In the genomic region with DNA sequence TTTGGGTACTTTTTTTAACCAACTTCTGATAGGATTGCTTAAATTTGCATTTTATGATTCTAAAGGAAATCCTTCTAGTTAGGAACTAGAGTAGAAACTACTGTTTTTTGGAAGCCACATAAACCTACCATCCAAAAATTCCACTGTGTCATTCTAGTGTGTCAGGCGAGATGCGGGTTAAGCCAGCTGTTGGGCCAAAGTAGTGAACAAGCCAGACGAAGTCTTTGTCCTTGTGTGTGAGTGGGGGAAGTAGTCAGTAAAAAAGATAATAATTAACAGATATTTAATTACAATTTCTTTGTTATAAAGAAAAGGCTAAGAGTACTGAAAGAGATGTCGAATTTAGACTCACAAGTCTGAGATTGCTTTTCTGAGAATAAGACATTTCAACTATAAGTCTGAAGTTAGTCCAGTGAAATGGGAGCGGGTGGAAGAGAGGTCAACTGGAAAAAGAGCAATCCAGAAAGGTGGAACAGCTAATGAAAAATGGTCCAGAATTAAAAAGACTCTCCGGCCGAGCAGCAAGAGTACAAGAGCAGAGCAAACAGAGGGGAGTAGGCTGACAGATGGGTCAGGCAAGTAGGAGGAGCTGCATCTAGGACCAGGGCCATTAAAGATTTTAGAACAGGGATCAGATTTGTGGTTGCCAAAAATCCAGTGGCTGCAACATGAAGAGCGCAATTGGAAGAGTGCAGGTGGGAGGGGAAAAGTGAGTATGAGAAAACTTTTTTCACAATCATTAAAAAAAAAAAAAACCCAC, we compare ENCODE assay signal across 9 cellular contexts. TPM values are rescaled to one million over a fixed set of nuclear protein-coding genes. Genes with fewer than 3 reads are reported as not detected.
DNase-seq lines count a peak whose midpoint lies in the region; ATAC-seq, FAIRE-seq and TF ChIP-seq lines count a peak whose summit lies in the region.
"Had no signal": no experiment of that assay in that cellular context is flagged by ENCODE, and none has a peak within 500 bp of the region (broad histone marks: within the 10 kb centered on the region; RNA-seq: fewer than 3 reads in every experiment).

No MANE protein-coding gene starts in this region.

- no peaks in the 10 kb centered on the region for H3F3A ChIP-seq in GM23248 (ENCODE audit: insufficient read depth)

- in situ Hi-C loops in GM23248 (cut with MboI): no loop called here

- ATAC-seq in GM19395 (IDR thresholded peaks at IDR 0.05; ENCODE audit: unreplicated experiment): no peak

- no peak for FAIRE-seq in D721Med (lab: Jason Lieb, UNC)
- FAIRE-seq: colon had no signal

- H4K20me1 ChIP-seq in GM23248 (ENCODE audit: insufficient read depth) (no peaks in the 10 kb centered on the region), fibroblast of lung (ENCODE audit: control insufficient read depth, extremely low read depth, insufficient read depth, low read length) (no peaks in the 10 kb centered on the region)

- H2AFZ ChIP-seq in GM23248 (peak overlapping the region; percentile 96; the same call in 1 of the 2 replicates), fibroblast of lung (ENCODE audit: low read length) (no peak overlapping the region), parathyroid adenoma (peak overlapping the region; percentile 5)

- no peaks in the 10 kb centered on the region for H3K36me3 ChIP-seq in GM23248 (ENCODE audit: low read depth)
- peaks cover 6% of the 10 kb centered on the region for H3K36me3 ChIP-seq in NT2/D1 (ENCODE audit: insufficient read depth, insufficient read length, low read length)
- H3K36me3 ChIP-seq in fibroblast of lung (ENCODE audit: control insufficient read depth, insufficient read depth, low read length): no peaks in the 10 kb centered on the region
- no peaks in the 10 kb centered on the region for H3K36me3 ChIP-seq in parathyroid adenoma (ENCODE audit: control insufficient read depth, insufficient read depth, low read length)
- no peaks in the 10 kb centered on the region for H3K36me3 ChIP-seq in testis (ENCODE audit: low read depth, missing control alignments)

- H3K9me3 ChIP-seq in GM23248 (ENCODE audit: low read depth) (no peaks in the 10 kb centered on the region), NT2/D1 (ENCODE audit: insufficient read depth, low read length) (no peaks in the 10 kb centered on the region), fibroblast of lung (ENCODE audit: control insufficient read depth, insufficient read depth, low read depth, low read length) (no peaks in the 10 kb centered on the region), parathyroid adenoma (ENCODE audit: control insufficient read depth, low read length) (no peaks in the 10 kb centered on the region), testis (no peaks in the 10 kb centered on the region)

- TF ChIP-seq CTCF in fibroblast of lung (conservative IDR thresholded peaks at IDR 0.05 in 1 of 2, IDR thresholded peaks at IDR 0.05 in 1 of 2; ENCODE audit: low read depth in 1 of 2, low read length in 2 of 2) (no peak), parathyroid adenoma (IDR thresholded peaks at IDR 0.05) (no peak), D721Med (IDR thresholded peaks at IDR 0.05; ENCODE audit: insufficient read depth, missing control alignments) (no peak), testis (IDR thresholded peaks at IDR 0.05) (no peak)

- H3K4me1 ChIP-seq in GM23248 (ENCODE audit: insufficient read depth) (no peaks in the 10 kb centered on the region), NT2/D1 (ENCODE audit: insufficient read depth, insufficient read length) (no peaks in the 10 kb centered on the region), fibroblast of lung (ENCODE audit: control insufficient read depth, extremely low read depth, insufficient read depth, low read length) (peaks cover 3% of the 10 kb centered on the region), parathyroid adenoma (peaks cover 4% of the 10 kb centered on the region), testis (peaks cover 6% of the 10 kb centered on the region)

- H3K4me3 ChIP-seq in GM23248 (peak overlapping the region; percentile 84; the same call in 1 of the 2 replicates), NT2/D1 (ENCODE audit: insufficient read length, low read depth) (peak overlapping the region; percentile 55), fibroblast of lung (replicated peaks in 1 of 4; ENCODE audit: control extremely low read depth in 1 of 4, insufficient read depth in 1 of 4, low read depth in 3 of 4, low read length in 4 of 4) (peak overlapping the region in 3 of 4 experiments; percentile 48 to 92 (median 83)), parathyroid adenoma (ENCODE audit: low read depth, low read length) (peak overlapping the region; percentile 86), testis (peak overlapping the region in 1 of 2 donors; percentile 97)

- intact Hi-C loops in testis (cut with DNase I; ENCODE audit: low total_unique reads): no loop called here

- H3K9me2 ChIP-seq in GM23248 (ENCODE audit: insufficient read depth): no peaks in the 10 kb centered on the region

- no peaks in the 10 kb centered on the region for H3K79me2 ChIP-seq in GM23248 (ENCODE audit: insufficient read depth)
- no peaks in the 10 kb centered on the region for H3K79me2 ChIP-seq in fibroblast of lung (ENCODE audit: control insufficient read depth, insufficient read depth, low read length)
- H3K79me2 ChIP-seq in parathyroid adenoma: peaks cover 9% of the 10 kb centered on the region

- H3K9ac ChIP-seq in GM23248 (no peak overlapping the region), NT2/D1 (ENCODE audit: insufficient read length, low read depth) (no peak overlapping the region), fibroblast of lung (ENCODE audit: insufficient read depth, low read length) (no peak overlapping the region), parathyroid adenoma (no peak overlapping the region)

- no peaks in the 10 kb centered on the region for H3K27me3 ChIP-seq in GM23248 (replicated peaks; ENCODE audit: insufficient read depth)
- H3K27me3 ChIP-seq in NT2/D1 (ENCODE audit: insufficient read depth, insufficient read length): peaks cover 18% of the 10 kb centered on the region
- no peaks in the 10 kb centered on the region for H3K27me3 ChIP-seq in fibroblast of lung (ENCODE audit: control insufficient read depth, insufficient read depth, low read length)
- H3K27me3 ChIP-seq in parathyroid adenoma (ENCODE audit: control insufficient read depth, insufficient read depth, low read length): no peaks in the 10 kb centered on the region
- no peaks in the 10 kb centered on the region for H3K27me3 ChIP-seq in testis

- TF ChIP-seq POLR2A in testis (IDR thresholded peaks at IDR 0.05): no peak

- DNase-seq in GM23248 (peak; percentile 5), NT2/D1 (ENCODE audit: low read depth, low spot score) (no peak), fibroblast of lung (ENCODE audit: low read depth in 2 of 2) (peak in 1 of 2 donors; percentile 25), D721Med (ENCODE audit: insufficient read length, low spot score) (no peak), testis (no peak)
- no peak for DNase-seq in stimulated activated naive CD4-positive, alpha-beta T cell (lab: John Stamatoyannopoulos, UW)

- H3K27ac ChIP-seq in GM23248: no peak overlapping the region
- no peak overlapping the region for H3K27ac ChIP-seq in fibroblast of lung (ENCODE audit: insufficient read depth, low read length)
- H3K27ac ChIP-seq in parathyroid adenoma: peak overlapping the region; percentile 93
- H3K27ac ChIP-seq in testis: no peak overlapping the region

- 64 to 70% methylated on average over 8 of the region's 8 CpGs for WGBS in GM23248 (ENCODE audit: low coverage in 1 of 2, low lambda C conversion rate in 2 of 2, missing lambda C conversion rate in 2 of 2), 2 experiments
- 41 to 48% methylated on average over 8 of the region's 8 CpGs for WGBS in testis, 2 donors

- peak overlapping the region; percentile 92 for H3K4me2 ChIP-seq in GM23248 (ENCODE audit: unreplicated experiment)
- H3K4me2 ChIP-seq in fibroblast of lung (ENCODE audit: extremely low read depth, insufficient read depth, low read length): peak overlapping the region; percentile 71
- H3K4me2 ChIP-seq in parathyroid adenoma (ENCODE audit: low read length): peak overlapping the region; percentile 95

RNA-seq across cellular contexts. Expression of a gene that starts 1.5 kb away (rescaled TPM):
- 4.0 and 6.1 TPM in 2 replicates for total RNA-seq in GM23248 (2014; rRNA removed; shearing (Covaris generic))
- 2.5 and 3.0 TPM in 2 replicates for polyA plus RNA-seq in GM23248 (2016; fragmentation: Nextera tagmentation; extraction: Ambion mirVana)
- 16.2 and 16.7 TPM in 2 replicates for total RNA-seq in fibroblast of lung
- 10.6 and 11.6 TPM in 2 replicates for polyA plus RNA-seq in fibroblast of lung
- 5.7 TPM in 2 replicates for polyA plus RNA-seq in fibroblast of lung (2012)
- polyA minus RNA-seq in fibroblast of lung (ENCODE audit: low replicate concordance): 11.1 and 14.1 TPM in 2 replicates
- total RNA-seq in testis: 10 to 100 TPM; 62.7 to 73.6 TPM
- 56.8 TPM for polyA plus RNA-seq in testis (ENCODE audit: insufficient read depth, low read depth, low replicate concordance)
